ENCODE assay signal across 8 cellular contexts in the genomic region with DNA sequence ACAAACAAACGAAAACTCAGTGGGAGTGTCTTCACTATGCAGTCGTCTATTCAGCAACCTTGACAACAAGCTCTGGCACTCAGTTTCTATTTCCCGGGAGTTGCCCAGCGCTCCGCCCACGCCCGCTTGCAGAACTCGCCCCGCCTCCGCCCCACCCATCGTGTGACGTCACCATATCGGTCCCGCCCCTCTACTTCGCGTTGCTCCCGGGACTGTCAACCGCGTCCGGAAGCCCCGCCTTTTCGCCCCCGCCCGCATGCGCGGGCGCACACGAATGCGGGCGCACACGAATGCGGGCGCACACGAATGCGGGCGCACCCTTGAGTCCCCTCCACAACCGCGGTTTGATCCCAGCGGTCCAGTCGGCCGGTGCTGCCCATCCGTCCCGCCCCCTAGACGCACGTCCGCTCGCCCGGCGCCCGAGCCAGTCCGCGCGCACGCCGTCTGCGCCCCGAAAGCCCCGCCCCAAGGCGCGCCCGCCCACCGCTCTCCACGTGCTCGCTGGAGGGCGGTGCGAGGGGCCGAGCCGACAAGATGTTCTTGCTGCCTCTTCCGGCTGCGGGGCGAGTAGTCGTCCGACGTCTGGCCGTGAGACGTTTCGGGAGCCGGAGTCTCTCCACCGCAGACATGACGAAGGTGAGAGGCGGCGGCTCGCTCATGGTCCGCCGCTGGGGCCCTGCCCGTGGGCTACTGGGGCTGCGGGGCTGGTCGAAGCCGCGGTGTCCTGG. TPM values are rescaled to one million over a fixed set of nuclear protein-coding genes. Genes with fewer than 3 reads are reported as not detected.
DNase-seq lines count a peak whose midpoint lies in the region; ATAC-seq and TF ChIP-seq lines count a peak whose summit lies in the region.

A gene (plus strand): TSS at position 267 of the 728 bp plus-strand sequence. CDS start 268 bp downstream, at position 535.

- peaks cover 7% of the 10 kb centered on the region for H3K36me3 ChIP-seq in CD4-positive, CD25-positive, alpha-beta regulatory T cell (ENCODE audit: control insufficient read depth, insufficient read depth, low read length)

- H3K36me3 Mint-ChIP-seq in CD4-positive, CD25-positive, alpha-beta regulatory T cell: peaks cover 12% of the 10 kb centered on the region
- peaks cover 42% of the 10 kb centered on the region for H3K36me3 Mint-ChIP-seq in activated CD8-positive, alpha-beta T cell treated with anti-CD3 and anti-CD28 coated beads for 36 hours (ENCODE audit: low read depth)

- peak within 1 kb of the TSS; percentile 94 for H3K4me3 ChIP-seq in CD4-positive, CD25-positive, alpha-beta regulatory T cell (ENCODE audit: low read depth, low read length)
- H3K4me3 ChIP-seq in lower leg skin (ENCODE audit: low read depth, poor library complexity, severe bottlenecking): peak within 1 kb of the TSS; percentile 72

- 0% methylated on average over 30 to 39 of the region's 90 CpGs for WGBS in lower leg skin, 2 donors

- no peaks in the 10 kb centered on the region for H3K9me3 ChIP-seq in CD4-positive, CD25-positive, alpha-beta regulatory T cell (ENCODE audit: control insufficient read depth in 2 of 2, low read length in 2 of 2)

- CTCF ChIA-PET in activated CD8-positive, alpha-beta T cell treated with anti-CD3 and anti-CD28 coated beads for 36 hours (lab: Charles Lee): interaction anchor here (1.0 kb wide), 1 partner anchor 28 kb away, joined by 8 read pairs; no protein-coding TSS in a partner anchor

- H3K4me3 Mint-ChIP-seq in CD4-positive, CD25-positive, alpha-beta regulatory T cell: peak within 1 kb of the TSS; percentile 91 to 99 (median 94)
- peak within 1 kb of the TSS; percentile 94 for H3K4me3 Mint-ChIP-seq in activated CD8-positive, alpha-beta T cell treated with anti-CD3 and anti-CD28 coated beads for 36 hours

- no peak for TF ChIP-seq CTCF in activated CD8-positive, alpha-beta T cell treated with anti-CD3 and anti-CD28 coated beads for 36 hours (IDR thresholded peaks at IDR 0.05)
- no peak for TF ChIP-seq CTCF in lower leg skin (IDR thresholded peaks at IDR 0.05)

- peak; percentile 88 to 89 for ATAC-seq in CD4-positive, CD25-positive, alpha-beta regulatory T cell (ENCODE audit: low read depth in 2 of 2)
- ATAC-seq in GM19438 (IDR thresholded peaks at IDR 0.05; ENCODE audit: low read depth, unreplicated experiment): peak; percentile 80
- peak; percentile 50 for ATAC-seq in HG03575 (IDR thresholded peaks at IDR 0.05; ENCODE audit: extremely low read depth, insufficient number of reproducible peaks, low FRiP score, unreplicated experiment)
- peak; percentile 88 for ATAC-seq in activated CD8-positive, alpha-beta T cell treated with anti-CD3 and anti-CD28 coated beads for 36 hours

- intact Hi-C loops in activated CD8-positive, alpha-beta T cell treated with anti-CD3 and anti-CD28 coated beads for 36 hours (cut with micrococcal nuclease): loop anchor here (10.0 kb wide), 1 partner anchor 228 kb away; no protein-coding TSS in a partner anchor
- intact Hi-C loops in lower leg skin (cut with DNase I; ENCODE audit: low total_unique reads): no loop called here

- peak in 1 of 2 donors; percentile 26 for TF ChIP-seq POLR2A in lower leg skin (IDR thresholded peaks at IDR 0.05)

- DNase-seq in CD4-positive, CD25-positive, alpha-beta regulatory T cell: peak; percentile 97 to 98 (median 98)
- DNase-seq in NCI-H82 treated with DMSO at 0.1 percent for 48 hours (lab: John Stamatoyannopoulos, UW; ENCODE audit: unreplicated experiment) (peak; percentile 65), ecto neural progenitor cell (ENCODE audit: low spot score) (peak; percentile 98), lower leg skin (ENCODE audit: low spot score in 2 of 2) (peak; percentile 97 to 100)
- DNase-seq in activated CD8-positive, alpha-beta T cell treated with anti-CD3 and anti-CD28 coated beads for 36 hours: peak; percentile 97
- DNase-seq in stimulated activated CD4-positive, alpha-beta T cell treated with anti-CD3 and anti-CD28 coated beads, Interleukin-4, amount 100 ng/mL, for 48 hours (ENCODE audit: low read depth in 2 of 2): peak; percentile 94 to 99

- POLR2A ChIA-PET in activated CD8-positive, alpha-beta T cell treated with anti-CD3 and anti-CD28 coated beads for 36 hours (lab: Charles Lee): interaction anchor here (0.6 to 2.7 kb wide), 9 partner anchors 10 to 235 kb away, joined by 3 to 24 read pairs (median 4); a partner anchor contains a TSS

- H3K27ac Mint-ChIP-seq in CD4-positive, CD25-positive, alpha-beta regulatory T cell: peak within 1 kb of the TSS; percentile 96 to 100 (median 98)
- peak within 1 kb of the TSS; percentile 93 for H3K27ac Mint-ChIP-seq in activated CD8-positive, alpha-beta T cell treated with anti-CD3 and anti-CD28 coated beads for 36 hours

- peak within 1 kb of the TSS; percentile 97 for H3K27ac ChIP-seq in CD4-positive, CD25-positive, alpha-beta regulatory T cell (ENCODE audit: insufficient read depth, low read length, poor library complexity, severe bottlenecking)

- H3K4me1 ChIP-seq in CD4-positive, CD25-positive, alpha-beta regulatory T cell (ENCODE audit: control insufficient read depth, insufficient read depth, low read length, poor library complexity, severe bottlenecking): peaks cover 23% of the 10 kb centered on the region

- H3K9me3 Mint-ChIP-seq in CD4-positive, CD25-positive, alpha-beta regulatory T cell: no peaks in the 10 kb centered on the region
- H3K9me3 Mint-ChIP-seq in activated CD8-positive, alpha-beta T cell treated with anti-CD3 and anti-CD28 coated beads for 36 hours: no peaks in the 10 kb centered on the region

- H3K4me1 Mint-ChIP-seq in CD4-positive, CD25-positive, alpha-beta regulatory T cell: peaks cover 5 to 30% (median 23%) of the 10 kb centered on the region in 4 donors
- peaks cover 23% of the 10 kb centered on the region for H3K4me1 Mint-ChIP-seq in activated CD8-positive, alpha-beta T cell treated with anti-CD3 and anti-CD28 coated beads for 36 hours (ENCODE audit: low read depth)

- peaks cover 6% of the 10 kb centered on the region for H3K27me3 Mint-ChIP-seq in CD4-positive, CD25-positive, alpha-beta regulatory T cell
- H3K27me3 Mint-ChIP-seq in activated CD8-positive, alpha-beta T cell treated with anti-CD3 and anti-CD28 coated beads for 36 hours: no peaks in the 10 kb centered on the region

- no peaks in the 10 kb centered on the region for H3K27me3 ChIP-seq in CD4-positive, CD25-positive, alpha-beta regulatory T cell (ENCODE audit: control insufficient read depth, insufficient read depth, low read length)

RNA-seq across cellular contexts. Expression of the gene that starts here (rescaled TPM):
- total RNA-seq in CD4-positive, CD25-positive, alpha-beta regulatory T cell: 65.4 TPM
- 10 to 100 TPM; 50.9 to 68.5 (median 62.8) TPM for polyA plus RNA-seq in CD4-positive, CD25-positive, alpha-beta regulatory T cell
- 100 to 1,000 TPM; 100 to 101 TPM for total RNA-seq in activated CD8-positive, alpha-beta T cell treated with anti-CD3 and anti-CD28 coated beads for 36 hours
- 10 to 100 TPM; 31.9 to 65.6 (median 52.7) TPM for total RNA-seq in lower leg skin

Comparison
In these comparisons a context has a peak if more than half of its experiments do, and no peak if none do; other contexts are left out.
1. Peak in every context shown above with its lines: DNase-seq, ATAC-seq, H3K4me3 ChIP-seq and H3K27ac ChIP-seq.